In the genomic region with DNA sequence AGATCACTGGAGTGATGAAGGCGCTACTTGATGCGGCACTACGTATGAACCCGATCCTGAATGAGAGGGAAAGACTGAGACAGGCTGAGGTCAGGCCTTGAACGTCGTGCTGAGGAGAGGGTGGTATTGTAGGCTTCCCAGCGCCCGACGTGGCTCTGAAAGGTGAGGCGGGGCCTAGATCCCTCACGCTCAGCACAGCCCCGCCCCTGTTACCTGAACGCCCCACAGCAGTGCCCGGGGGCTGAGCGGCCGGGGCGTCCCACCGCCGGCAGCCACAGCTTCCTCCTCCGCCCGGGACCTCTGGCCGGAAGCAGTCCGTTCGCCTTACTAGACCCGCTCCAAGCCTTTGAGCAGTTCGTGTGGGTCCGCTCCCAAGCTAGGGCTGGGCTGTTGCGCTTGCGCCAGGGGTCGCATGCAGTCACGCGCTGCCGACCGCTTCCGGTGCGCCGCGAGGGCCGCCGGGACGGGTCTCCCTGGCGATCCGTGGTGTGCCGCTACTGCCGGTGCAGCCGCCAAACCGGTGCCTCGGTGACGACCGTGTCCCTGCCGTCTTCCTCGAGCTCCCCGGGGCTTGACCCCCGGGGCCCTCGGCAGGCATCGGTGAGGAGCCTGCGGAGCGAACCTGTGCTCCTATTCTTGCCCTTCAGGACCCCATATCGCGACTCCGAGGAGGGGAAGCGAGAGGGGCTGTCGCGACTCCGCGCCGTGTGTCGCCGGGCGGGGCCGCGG, we compare ENCODE assay signal across 1 cellular context.
A peak's percentile ranks its signal among the peaks of the same experiment; 100 is the strongest.
TF ChIP-seq lines count a peak whose summit lies in the region.

A gene with protein sequence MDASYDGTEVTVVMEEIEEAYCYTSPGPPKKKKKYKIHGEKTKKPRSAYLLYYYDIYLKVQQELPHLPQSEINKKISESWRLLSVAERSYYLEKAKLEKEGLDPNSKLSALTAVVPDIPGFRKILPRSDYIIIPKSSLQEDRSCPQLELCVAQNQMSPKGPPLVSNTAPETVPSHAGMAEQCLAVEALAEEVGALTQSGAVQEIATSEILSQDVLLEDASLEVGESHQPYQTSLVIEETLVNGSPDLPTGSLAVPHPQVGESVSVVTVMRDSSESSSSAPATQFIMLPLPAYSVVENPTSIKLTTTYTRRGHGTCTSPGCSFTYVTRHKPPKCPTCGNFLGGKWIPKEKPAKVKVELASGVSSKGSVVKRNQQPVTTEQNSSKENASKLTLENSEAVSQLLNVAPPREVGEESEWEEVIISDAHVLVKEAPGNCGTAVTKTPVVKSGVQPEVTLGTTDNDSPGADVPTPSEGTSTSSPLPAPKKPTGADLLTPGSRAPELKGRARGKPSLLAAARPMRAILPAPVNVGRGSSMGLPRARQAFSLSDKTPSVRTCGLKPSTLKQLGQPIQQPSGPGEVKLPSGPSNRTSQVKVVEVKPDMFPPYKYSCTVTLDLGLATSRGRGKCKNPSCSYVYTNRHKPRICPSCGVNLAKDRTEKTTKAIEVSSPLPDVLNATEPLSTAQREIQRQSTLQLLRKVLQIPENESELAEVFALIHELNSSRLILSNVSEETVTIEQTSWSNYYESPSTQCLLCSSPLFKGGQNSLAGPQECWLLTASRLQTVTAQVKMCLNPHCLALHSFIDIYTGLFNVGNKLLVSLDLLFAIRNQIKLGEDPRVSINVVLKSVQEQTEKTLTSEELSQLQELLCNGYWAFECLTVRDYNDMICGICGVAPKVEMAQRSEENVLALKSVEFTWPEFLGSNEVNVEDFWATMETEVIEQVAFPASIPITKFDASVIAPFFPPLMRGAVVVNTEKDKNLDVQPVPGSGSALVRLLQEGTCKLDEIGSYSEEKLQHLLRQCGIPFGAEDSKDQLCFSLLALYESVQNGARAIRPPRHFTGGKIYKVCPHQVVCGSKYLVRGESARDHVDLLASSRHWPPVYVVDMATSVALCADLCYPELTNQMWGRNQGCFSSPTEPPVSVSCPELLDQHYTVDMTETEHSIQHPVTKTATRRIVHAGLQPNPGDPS (N-terminal part only) (plus strand): TSS at position 479 of the 729 bp plus-strand sequence. CDS start 4,114 bp downstream, outside the sequence.
A gene (minus strand): TSS at position 394 of the 729 bp plus-strand sequence. CDS start 4,306 bp downstream, outside the sequence.

TF ChIP-seq in K562, 482 proteins besides CTCF, POLR2A, EP300 and RAD21 (continued from another document and continues in another):
- TF ChIP-seq, protein P1, sequence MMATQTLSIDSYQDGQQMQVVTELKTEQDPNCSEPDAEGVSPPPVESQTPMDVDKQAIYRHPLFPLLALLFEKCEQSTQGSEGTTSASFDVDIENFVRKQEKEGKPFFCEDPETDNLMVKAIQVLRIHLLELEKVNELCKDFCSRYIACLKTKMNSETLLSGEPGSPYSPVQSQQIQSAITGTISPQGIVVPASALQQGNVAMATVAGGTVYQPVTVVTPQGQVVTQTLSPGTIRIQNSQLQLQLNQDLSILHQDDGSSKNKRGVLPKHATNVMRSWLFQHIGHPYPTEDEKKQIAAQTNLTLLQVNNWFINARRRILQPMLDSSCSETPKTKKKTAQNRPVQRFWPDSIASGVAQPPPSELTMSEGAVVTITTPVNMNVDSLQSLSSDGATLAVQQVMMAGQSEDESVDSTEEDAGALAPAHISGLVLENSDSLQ (IDR thresholded peaks at IDR 0.05) = peak; percentile 33
- no peak for TF ChIP-seq SREBF2 (CRISPR knock-in tag; IDR thresholded peaks at IDR 0.05)
- no peak for TF ChIP-seq TCFL5 (CRISPR knock-in tag; conservative IDR thresholded peaks at IDR 0.05)
- TF ChIP-seq SNIP1 (IDR thresholded peaks at IDR 0.05; ENCODE audit: low read depth) = no peak
- TF ChIP-seq HDAC8 (tag; IDR thresholded peaks at IDR 0.05) = no peak; the same call in 1 of the 2 replicates
- TF ChIP-seq MEF2A (IDR thresholded peaks at IDR 0.05; ENCODE audit: control insufficient read depth, low read depth, low read length) = no peak
- TF ChIP-seq PHTF2 (CRISPR knock-in tag; IDR thresholded peaks at IDR 0.05) = no peak
- no peak for TF ChIP-seq ZZZ3 (IDR thresholded peaks at IDR 0.05)
- TF ChIP-seq, protein P2, sequence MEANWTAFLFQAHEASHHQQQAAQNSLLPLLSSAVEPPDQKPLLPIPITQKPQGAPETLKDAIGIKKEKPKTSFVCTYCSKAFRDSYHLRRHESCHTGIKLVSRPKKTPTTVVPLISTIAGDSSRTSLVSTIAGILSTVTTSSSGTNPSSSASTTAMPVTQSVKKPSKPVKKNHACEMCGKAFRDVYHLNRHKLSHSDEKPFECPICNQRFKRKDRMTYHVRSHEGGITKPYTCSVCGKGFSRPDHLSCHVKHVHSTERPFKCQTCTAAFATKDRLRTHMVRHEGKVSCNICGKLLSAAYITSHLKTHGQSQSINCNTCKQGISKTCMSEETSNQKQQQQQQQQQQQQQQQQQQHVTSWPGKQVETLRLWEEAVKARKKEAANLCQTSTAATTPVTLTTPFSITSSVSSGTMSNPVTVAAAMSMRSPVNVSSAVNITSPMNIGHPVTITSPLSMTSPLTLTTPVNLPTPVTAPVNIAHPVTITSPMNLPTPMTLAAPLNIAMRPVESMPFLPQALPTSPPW (CRISPR knock-in tag; IDR thresholded peaks at IDR 0.05) = peak; percentile 59
- TF ChIP-seq ZNF766 (CRISPR knock-in tag; conservative IDR thresholded peaks at IDR 0.05) = no peak
- TF ChIP-seq RAD51 (IDR thresholded peaks at IDR 0.05; ENCODE audit: borderline replicate concordance, low read depth) = peak; percentile 86
- TF ChIP-seq LCOR (CRISPR knock-in tag; IDR thresholded peaks at IDR 0.05) = peak; percentile 78; the same call in 1 of the 2 replicates
- no peak for TF ChIP-seq HNRNPH1 (optimal IDR thresholded peaks at IDR 0.05; ENCODE audit: low read depth, low read length)
- TF ChIP-seq FOXK2 (conservative IDR thresholded peaks at IDR 0.05 in 1 of 2, IDR thresholded peaks at IDR 0.05 in 1 of 2; ENCODE audit: low read depth in 2 of 2) = peak; percentile 90
- TF ChIP-seq GATA2 (CRISPR knock-in tag; IDR thresholded peaks at IDR 0.05) = no peak
- TF ChIP-seq ZNF133 (CRISPR knock-in tag; IDR thresholded peaks at IDR 0.05) = 0 out of 2 replicates have a peak, but pooled peaks have one; percentile 12
- TF ChIP-seq PHB (CRISPR knock-in tag; IDR thresholded peaks at IDR 0.05) = 0 out of 2 replicates have a peak, but pooled peaks have one; percentile 43
- TF ChIP-seq, protein P3, sequence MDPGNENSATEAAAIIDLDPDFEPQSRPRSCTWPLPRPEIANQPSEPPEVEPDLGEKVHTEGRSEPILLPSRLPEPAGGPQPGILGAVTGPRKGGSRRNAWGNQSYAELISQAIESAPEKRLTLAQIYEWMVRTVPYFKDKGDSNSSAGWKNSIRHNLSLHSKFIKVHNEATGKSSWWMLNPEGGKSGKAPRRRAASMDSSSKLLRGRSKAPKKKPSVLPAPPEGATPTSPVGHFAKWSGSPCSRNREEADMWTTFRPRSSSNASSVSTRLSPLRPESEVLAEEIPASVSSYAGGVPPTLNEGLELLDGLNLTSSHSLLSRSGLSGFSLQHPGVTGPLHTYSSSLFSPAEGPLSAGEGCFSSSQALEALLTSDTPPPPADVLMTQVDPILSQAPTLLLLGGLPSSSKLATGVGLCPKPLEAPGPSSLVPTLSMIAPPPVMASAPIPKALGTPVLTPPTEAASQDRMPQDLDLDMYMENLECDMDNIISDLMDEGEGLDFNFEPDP (CRISPR knock-in tag; IDR thresholded peaks at IDR 0.05) = 0 out of 2 replicates have a peak, but pooled peaks have one; percentile 38
- no peak for TF ChIP-seq SMAD3 (CRISPR knock-in tag; conservative IDR thresholded peaks at IDR 0.05)
- TF ChIP-seq CBFA2T3 (IDR thresholded peaks at IDR 0.05) = no peak; the same call in 1 of the 2 replicates
- TF ChIP-seq ATF1 (CRISPR knock-in tag; IDR thresholded peaks at IDR 0.05) = peak; percentile 83
- TF ChIP-seq ATF1 (tag; IDR thresholded peaks at IDR 0.05) = peak; percentile 95
- peak; percentile 80 for TF ChIP-seq MEIS2 (IDR thresholded peaks at IDR 0.05; ENCODE audit: partially characterized antibody)
- TF ChIP-seq, protein P4, sequence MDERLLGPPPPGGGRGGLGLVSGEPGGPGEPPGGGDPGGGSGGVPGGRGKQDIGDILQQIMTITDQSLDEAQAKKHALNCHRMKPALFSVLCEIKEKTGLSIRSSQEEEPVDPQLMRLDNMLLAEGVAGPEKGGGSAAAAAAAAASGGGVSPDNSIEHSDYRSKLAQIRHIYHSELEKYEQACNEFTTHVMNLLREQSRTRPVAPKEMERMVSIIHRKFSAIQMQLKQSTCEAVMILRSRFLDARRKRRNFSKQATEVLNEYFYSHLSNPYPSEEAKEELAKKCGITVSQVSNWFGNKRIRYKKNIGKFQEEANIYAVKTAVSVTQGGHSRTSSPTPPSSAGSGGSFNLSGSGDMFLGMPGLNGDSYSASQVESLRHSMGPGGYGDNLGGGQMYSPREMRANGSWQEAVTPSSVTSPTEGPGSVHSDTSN (CRISPR knock-in tag; IDR thresholded peaks at IDR 0.05; ENCODE audit: low read depth) = no peak
- TF ChIP-seq, protein P4 (tag; conservative IDR thresholded peaks at IDR 0.05; ENCODE audit: low read depth) = no peak
- TF ChIP-seq ZNF121 (CRISPR knock-in tag; conservative IDR thresholded peaks at IDR 0.05) = no peak
- TF ChIP-seq ZBED1 (IDR thresholded peaks at IDR 0.05) = peak; percentile 100
- TF ChIP-seq, protein P5, sequence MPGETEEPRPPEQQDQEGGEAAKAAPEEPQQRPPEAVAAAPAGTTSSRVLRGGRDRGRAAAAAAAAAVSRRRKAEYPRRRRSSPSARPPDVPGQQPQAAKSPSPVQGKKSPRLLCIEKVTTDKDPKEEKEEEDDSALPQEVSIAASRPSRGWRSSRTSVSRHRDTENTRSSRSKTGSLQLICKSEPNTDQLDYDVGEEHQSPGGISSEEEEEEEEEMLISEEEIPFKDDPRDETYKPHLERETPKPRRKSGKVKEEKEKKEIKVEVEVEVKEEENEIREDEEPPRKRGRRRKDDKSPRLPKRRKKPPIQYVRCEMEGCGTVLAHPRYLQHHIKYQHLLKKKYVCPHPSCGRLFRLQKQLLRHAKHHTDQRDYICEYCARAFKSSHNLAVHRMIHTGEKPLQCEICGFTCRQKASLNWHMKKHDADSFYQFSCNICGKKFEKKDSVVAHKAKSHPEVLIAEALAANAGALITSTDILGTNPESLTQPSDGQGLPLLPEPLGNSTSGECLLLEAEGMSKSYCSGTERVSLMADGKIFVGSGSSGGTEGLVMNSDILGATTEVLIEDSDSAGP (CRISPR knock-in tag; IDR thresholded peaks at IDR 0.05) = no peak
- no peak for TF ChIP-seq ZNF217 (CRISPR knock-in tag; IDR thresholded peaks at IDR 0.05)
- TF ChIP-seq, protein P6, sequence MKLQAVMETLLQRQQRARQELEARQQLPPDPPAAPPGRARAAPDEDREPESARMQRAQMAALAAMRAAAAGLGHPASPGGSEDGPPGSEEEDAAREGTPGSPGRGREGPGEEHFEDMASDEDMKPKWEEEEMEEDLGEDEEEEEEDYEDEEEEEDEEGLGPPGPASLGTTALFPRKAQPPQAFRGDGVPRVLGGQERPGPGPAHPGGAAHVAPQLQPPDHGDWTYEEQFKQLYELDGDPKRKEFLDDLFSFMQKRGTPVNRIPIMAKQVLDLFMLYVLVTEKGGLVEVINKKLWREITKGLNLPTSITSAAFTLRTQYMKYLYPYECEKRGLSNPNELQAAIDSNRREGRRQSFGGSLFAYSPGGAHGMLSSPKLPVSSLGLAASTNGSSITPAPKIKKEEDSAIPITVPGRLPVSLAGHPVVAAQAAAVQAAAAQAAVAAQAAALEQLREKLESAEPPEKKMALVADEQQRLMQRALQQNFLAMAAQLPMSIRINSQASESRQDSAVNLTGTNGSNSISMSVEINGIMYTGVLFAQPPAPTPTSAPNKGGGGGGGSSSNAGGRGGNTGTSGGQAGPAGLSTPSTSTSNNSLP (IDR thresholded peaks at IDR 0.05; ENCODE audit: borderline replicate concordance, low read depth, low read length) = no peak
- TF ChIP-seq CHCHD3 (CRISPR knock-in tag; IDR thresholded peaks at IDR 0.05) = no peak
- TF ChIP-seq, protein P7, sequence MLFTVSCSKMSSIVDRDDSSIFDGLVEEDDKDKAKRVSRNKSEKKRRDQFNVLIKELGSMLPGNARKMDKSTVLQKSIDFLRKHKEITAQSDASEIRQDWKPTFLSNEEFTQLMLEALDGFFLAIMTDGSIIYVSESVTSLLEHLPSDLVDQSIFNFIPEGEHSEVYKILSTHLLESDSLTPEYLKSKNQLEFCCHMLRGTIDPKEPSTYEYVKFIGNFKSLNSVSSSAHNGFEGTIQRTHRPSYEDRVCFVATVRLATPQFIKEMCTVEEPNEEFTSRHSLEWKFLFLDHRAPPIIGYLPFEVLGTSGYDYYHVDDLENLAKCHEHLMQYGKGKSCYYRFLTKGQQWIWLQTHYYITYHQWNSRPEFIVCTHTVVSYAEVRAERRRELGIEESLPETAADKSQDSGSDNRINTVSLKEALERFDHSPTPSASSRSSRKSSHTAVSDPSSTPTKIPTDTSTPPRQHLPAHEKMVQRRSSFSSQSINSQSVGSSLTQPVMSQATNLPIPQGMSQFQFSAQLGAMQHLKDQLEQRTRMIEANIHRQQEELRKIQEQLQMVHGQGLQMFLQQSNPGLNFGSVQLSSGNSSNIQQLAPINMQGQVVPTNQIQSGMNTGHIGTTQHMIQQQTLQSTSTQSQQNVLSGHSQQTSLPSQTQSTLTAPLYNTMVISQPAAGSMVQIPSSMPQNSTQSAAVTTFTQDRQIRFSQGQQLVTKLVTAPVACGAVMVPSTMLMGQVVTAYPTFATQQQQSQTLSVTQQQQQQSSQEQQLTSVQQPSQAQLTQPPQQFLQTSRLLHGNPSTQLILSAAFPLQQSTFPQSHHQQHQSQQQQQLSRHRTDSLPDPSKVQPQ (CRISPR knock-in tag; IDR thresholded peaks at IDR 0.05; ENCODE audit: borderline replicate concordance) = no peak
- peak; percentile 70; the same call in 1 of the 2 replicates for TF ChIP-seq ZNF431 (CRISPR knock-in tag; IDR thresholded peaks at IDR 0.05)
- TF ChIP-seq YBX1 (IDR thresholded peaks at IDR 0.05) = no peak
- TF ChIP-seq ESRRB (CRISPR knock-in tag; IDR thresholded peaks at IDR 0.05; ENCODE audit: borderline replicate concordance) = no peak
- no peak for TF ChIP-seq SAFB2 (IDR thresholded peaks at IDR 0.05; ENCODE audit: borderline replicate concordance, low read depth, low read length, severe bottlenecking)
- peak; percentile 45; the same call in 1 of the 2 replicates for TF ChIP-seq FOXP1 (CRISPR knock-in tag; IDR thresholded peaks at IDR 0.05)
- TF ChIP-seq ZKSCAN8 (CRISPR knock-in tag; IDR thresholded peaks at IDR 0.05) = no peak
- TF ChIP-seq, protein P8, sequence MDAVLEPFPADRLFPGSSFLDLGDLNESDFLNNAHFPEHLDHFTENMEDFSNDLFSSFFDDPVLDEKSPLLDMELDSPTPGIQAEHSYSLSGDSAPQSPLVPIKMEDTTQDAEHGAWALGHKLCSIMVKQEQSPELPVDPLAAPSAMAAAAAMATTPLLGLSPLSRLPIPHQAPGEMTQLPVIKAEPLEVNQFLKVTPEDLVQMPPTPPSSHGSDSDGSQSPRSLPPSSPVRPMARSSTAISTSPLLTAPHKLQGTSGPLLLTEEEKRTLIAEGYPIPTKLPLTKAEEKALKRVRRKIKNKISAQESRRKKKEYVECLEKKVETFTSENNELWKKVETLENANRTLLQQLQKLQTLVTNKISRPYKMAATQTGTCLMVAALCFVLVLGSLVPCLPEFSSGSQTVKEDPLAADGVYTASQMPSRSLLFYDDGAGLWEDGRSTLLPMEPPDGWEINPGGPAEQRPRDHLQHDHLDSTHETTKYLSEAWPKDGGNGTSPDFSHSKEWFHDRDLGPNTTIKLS (IDR thresholded peaks at IDR 0.05; ENCODE audit: borderline replicate concordance, low read depth) = peak; percentile 83
